ENCODE assay signal across 15 cellular contexts in genomic region chr7:90411510-90411909, GRCh38. TPM values are rescaled to one million over a fixed set of nuclear protein-coding genes. Genes with fewer than 3 reads are reported as not detected.
DNase-seq lines count a peak whose midpoint lies in the region; ATAC-seq, FAIRE-seq and TF ChIP-seq lines count a peak whose summit lies in the region.
"Had no signal": no experiment of that assay in that cellular context is flagged by ENCODE, and none has a peak within 500 bp of the region (broad histone marks: within the 10 kb centered on the region; RNA-seq: fewer than 3 reads in every experiment).

No MANE protein-coding gene starts in this region.

- peak overlapping the region; percentile 53 for H3K4me2 ChIP-seq in endothelial cell of umbilical vein (ENCODE audit: insufficient read depth, low read length)

- no peak for TF ChIP-seq POLR2A in endothelial cell of umbilical vein (IDR thresholded peaks at IDR 0.05; ENCODE audit: low read depth, low read length)

- peak; percentile 76 for FAIRE-seq in endothelial cell of umbilical vein (lab: Jason Lieb, UNC)

- WGBS in aorta, 2 donors, result 75 to 86% methylated on average over 2 of the region's 2 CpGs

- no peak overlapping the region for H3K27ac ChIP-seq in endothelial cell of umbilical vein (ENCODE audit: insufficient read depth, low read depth, low read length)
- H3K27ac ChIP-seq in aorta (ENCODE audit: low read depth in 1 of 2, low read length in 2 of 2), result no peak overlapping the region

- no peak for TF ChIP-seq CTCF in endothelial cell of umbilical vein (IDR thresholded peaks at IDR 0.05; ENCODE audit: extremely low read depth in 1 of 2, insufficient read depth in 1 of 2, low read depth in 1 of 2, low read length in 2 of 2)

- ATAC-seq in GM19023 (IDR thresholded peaks at IDR 0.05; ENCODE audit: unreplicated experiment) (no peak), aorta (ENCODE audit: low FRiP score) (no peak), GM19328 (IDR thresholded peaks at IDR 0.05; ENCODE audit: unreplicated experiment) (no peak)

- H4K20me1 ChIP-seq in endothelial cell of umbilical vein (replicated peaks; ENCODE audit: control insufficient read depth, extremely low read depth, insufficient read depth, low read length), result peaks cover 12% of the 10 kb centered on the region

- CTCF ChIA-PET in endothelial cell of umbilical vein (lab: Charles Lee), result interaction anchor here (0.7 to 2.7 kb wide), 14 partner anchors 9 to 259 kb away, joined by 3 to 29 read pairs (median 4); partner anchors contain the start of genes FAM237B, GTPBP10, STEAP1 and STEAP2

- DNase-seq in EL, result peak; percentile 12
- peak; percentile 7 for DNase-seq in NCI-H2081 treated with DMSO at 0.1 percent for 48 hours (lab: John Stamatoyannopoulos, UW)
- peak; percentile 80 for DNase-seq in endothelial cell of umbilical vein (ENCODE audit: low read depth, low spot score)
- DNase-seq in aorta, result no peak
- DNase-seq in activated CD4-positive, alpha-beta T cell treated with anti-CD3 and anti-CD28 coated beads for 4 hours, result no peak
- DNase-seq: activated CD4-positive, alpha-beta memory T cell treated with anti-CD3 and anti-CD28 coated beads for 36 hours; activated gamma-delta T cell treated with Interleukin-2 at 50 U/mL for 16 hours; C1 segment of cervical spinal cord; central memory CD4-positive, alpha-beta T cell; NCI-H1436 treated with DMSO at 0.1 percent for 48 hours had no signal

- intact Hi-C loops in endothelial cell of umbilical vein (cut with micrococcal nuclease) (loop anchor here (1.0 to 5.0 kb wide), 6 partner anchors 8 to 257 kb away; partner anchors contain the start of genes CLDN12, GTPBP10 and STEAP1), aorta (cut with DNase I) (no loop called here)

- dilution Hi-C loops in endothelial cell of umbilical vein (cut with MboI; ENCODE audit: extremely low pct_ligation_motif_present, low sequenced_read_pairs), result no loop called here

- H3K4me3 ChIP-seq in endothelial cell of umbilical vein (replicated peaks in 1 of 3; ENCODE audit: insufficient read depth in 1 of 3, low read depth in 1 of 3, low read length in 3 of 3) (no peak overlapping the region), mucosa of stomach (ENCODE audit: low read length) (no peak overlapping the region), aorta (ENCODE audit: low read length in 2 of 2) (no peak overlapping the region)

- H3K4me1 ChIP-seq in endothelial cell of umbilical vein (ENCODE audit: control insufficient read depth, extremely low read depth, insufficient read depth, low read length) (peaks cover 11% of the 10 kb centered on the region), mucosa of stomach (ENCODE audit: control insufficient read depth, insufficient read depth, low read length) (peaks cover 56% of the 10 kb centered on the region), aorta (ENCODE audit: control insufficient read depth in 1 of 2, insufficient read depth in 2 of 2, low read length in 2 of 2) (peaks cover 0 to 4% of the 10 kb centered on the region in 2 donors)

- H3K27me3 ChIP-seq in endothelial cell of umbilical vein (ENCODE audit: control insufficient read depth in 2 of 2, insufficient read depth in 2 of 2, low read length in 2 of 2), result peaks cover 4 to 17% of the 10 kb centered on the region in 2 experiments
- H3K27me3 ChIP-seq in mucosa of stomach (ENCODE audit: control insufficient read depth, insufficient read depth, low read length), result no peaks in the 10 kb centered on the region
- no peaks in the 10 kb centered on the region for H3K27me3 ChIP-seq in aorta (ENCODE audit: control insufficient read depth in 1 of 2, insufficient read depth in 2 of 2, low read length in 1 of 2)

- no peaks in the 10 kb centered on the region for H3K79me2 ChIP-seq in endothelial cell of umbilical vein (ENCODE audit: control insufficient read depth, insufficient read depth, low read length)

- H3K36me3 ChIP-seq in endothelial cell of umbilical vein (ENCODE audit: control insufficient read depth in 2 of 2, extremely low read depth in 1 of 2, insufficient read depth in 2 of 2, low read length in 2 of 2) (no peaks in the 10 kb centered on the region), mucosa of stomach (ENCODE audit: control insufficient read depth, insufficient read depth, low read length) (no peaks in the 10 kb centered on the region), aorta (ENCODE audit: control insufficient read depth in 1 of 2, insufficient read depth in 2 of 2, low read length in 1 of 2) (peaks cover 0 to 3% of the 10 kb centered on the region in 2 donors)

- no peaks in the 10 kb centered on the region for H3K9me3 ChIP-seq in endothelial cell of umbilical vein (replicated peaks; ENCODE audit: control insufficient read depth, insufficient read depth, low read length)
- H3K9me3 ChIP-seq in mucosa of stomach (ENCODE audit: control insufficient read depth, low read length), result no peaks in the 10 kb centered on the region
- H3K9me3 ChIP-seq in aorta (ENCODE audit: control insufficient read depth, low read length), result no peaks in the 10 kb centered on the region

- POLR2A ChIA-PET in endothelial cell of umbilical vein (lab: Charles Lee), result no interaction called here

- H2AFZ ChIP-seq in endothelial cell of umbilical vein (ENCODE audit: low read depth, low read length), result no peak overlapping the region

- BruUV-seq in endothelial cell of umbilical vein (replicated peaks; lab: Mats Ljungman, UMichigan), result no TSS peak

- no peaks in the 10 kb centered on the region for H3K9me1 ChIP-seq in endothelial cell of umbilical vein (replicated peaks; ENCODE audit: control insufficient read depth, extremely low read depth, insufficient read depth, low read length)

- H3K9ac ChIP-seq in endothelial cell of umbilical vein (replicated peaks; ENCODE audit: extremely low read depth, insufficient read depth, low read length) (no peak overlapping the region), mucosa of stomach (ENCODE audit: low read length) (peak overlapping the region; percentile 24)

TF ChIP-seq in endothelial cell of umbilical vein, 7 proteins besides CTCF, POLR2A, EP300 and RAD21:
- TF ChIP-seq FOS (IDR thresholded peaks at IDR 0.05; ENCODE audit: borderline replicate concordance, insufficient read depth, low read length) (peak; percentile 92), EZH2 (IDR thresholded peaks at IDR 0.05; ENCODE audit: borderline replicate concordance, low read depth, low read length, severe bottlenecking) (no peak), MYC (IDR thresholded peaks at IDR 0.05; ENCODE audit: low read depth, low read length) (no peak), POLR2AphosphoS5 (IDR thresholded peaks at IDR 0.05; ENCODE audit: insufficient read depth, low read depth, low read length) (peak; percentile 75), GATA2 (IDR thresholded peaks at IDR 0.05; ENCODE audit: insufficient read depth, insufficient read length, low read depth, low read length) (peak; percentile 77), JUN (IDR thresholded peaks at IDR 0.05; ENCODE audit: borderline replicate concordance, insufficient read depth, insufficient read length, low read depth) (peak; percentile 99)
- TF ChIP-seq, protein P1, sequence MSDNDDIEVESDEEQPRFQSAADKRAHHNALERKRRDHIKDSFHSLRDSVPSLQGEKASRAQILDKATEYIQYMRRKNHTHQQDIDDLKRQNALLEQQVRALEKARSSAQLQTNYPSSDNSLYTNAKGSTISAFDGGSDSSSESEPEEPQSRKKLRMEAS (IDR thresholded peaks at IDR 0.05; ENCODE audit: insufficient read depth, insufficient read length), result no peak

RNA-seq across cellular contexts. Expression of gene CLDN12, which starts 8.2 kb away (rescaled TPM):
- total RNA-seq in endothelial cell of umbilical vein, result 6.1 and 8.1 TPM in 2 replicates
- 19.7 and 22.7 TPM in 2 replicates for polyA plus RNA-seq in endothelial cell of umbilical vein
- 9.2 and 10.6 TPM in 2 replicates for polyA plus RNA-seq in endothelial cell of umbilical vein (2011; cell fraction: cytosol; rRNA removed)
- 10.1 and 12.1 TPM in 2 replicates for polyA plus RNA-seq in endothelial cell of umbilical vein (2011; cell fraction: nucleus; rRNA removed)
- polyA plus RNA-seq in endothelial cell of umbilical vein (2012), result 7.2 and 8.4 TPM in 2 replicates
- polyA minus RNA-seq in endothelial cell of umbilical vein, result 47.3 and 57.4 TPM in 2 replicates
- 26.8 TPM for polyA minus RNA-seq in endothelial cell of umbilical vein (2011; cell fraction: cytosol; rRNA and poly(A)+ RNA removed)
- 11.2 and 14.6 TPM in 2 replicates for polyA minus RNA-seq in endothelial cell of umbilical vein (2011; cell fraction: nucleus; rRNA and poly(A)+ RNA removed)
- total RNA-seq in aorta, result 10 to 100 TPM; 29.0 to 35.1 TPM
- polyA plus RNA-seq in aorta, result 10 to 100 TPM in 1 of 2 donors, 1 to 10 TPM in 1; 8.4 to 20.4 TPM

RNA-seq across cellular contexts. Expression of gene PTTG1IP2, which starts 57.9 kb away (rescaled TPM):
- not detected in 2 replicates for total RNA-seq in endothelial cell of umbilical vein
- not detected in 2 replicates for polyA plus RNA-seq in endothelial cell of umbilical vein
- not detected in 2 replicates for polyA plus RNA-seq in endothelial cell of umbilical vein (2011; cell fraction: cytosol; rRNA removed)
- not detected in 2 replicates for polyA plus RNA-seq in endothelial cell of umbilical vein (2011; cell fraction: nucleus; rRNA removed)
- not detected in 2 replicates for polyA plus RNA-seq in endothelial cell of umbilical vein (2012)
- polyA minus RNA-seq in endothelial cell of umbilical vein, result not detected in 2 replicates
- not detected for polyA minus RNA-seq in endothelial cell of umbilical vein (2011; cell fraction: cytosol; rRNA and poly(A)+ RNA removed)
- not detected in 2 replicates for polyA minus RNA-seq in endothelial cell of umbilical vein (2011; cell fraction: nucleus; rRNA and poly(A)+ RNA removed)
- not detected for total RNA-seq in aorta
- not detected for polyA plus RNA-seq in aorta
- total RNA-seq: activated CD4-positive, alpha-beta memory T cell treated with anti-CD3 and anti-CD28 coated beads for 36 hours; T-helper 2 cell treated with Interferon-gamma antibody and Interleukin-4, amounts not matched to agents 100 ng/mL and 5 ng/mL, for 36 hours had no signal
- polyA plus RNA-seq: esophagus had no signal

Comparison
In these comparisons a context has a peak if more than half of its experiments do, and no peak if none do; other contexts are left out.
1. DNase-seq: peak in EL (single experiment), NCI-H2081 treated with DMSO at 0.1 percent for 48 hours (single experiment) and endothelial cell of umbilical vein (single experiment); none in aorta (0 of 2) and activated CD4-positive, alpha-beta T cell treated with anti-CD3 and anti-CD28 coated beads for 4 hours (0 of 2).